1 cellular context compared by ENCODE assay signal in the genomic region with DNA sequence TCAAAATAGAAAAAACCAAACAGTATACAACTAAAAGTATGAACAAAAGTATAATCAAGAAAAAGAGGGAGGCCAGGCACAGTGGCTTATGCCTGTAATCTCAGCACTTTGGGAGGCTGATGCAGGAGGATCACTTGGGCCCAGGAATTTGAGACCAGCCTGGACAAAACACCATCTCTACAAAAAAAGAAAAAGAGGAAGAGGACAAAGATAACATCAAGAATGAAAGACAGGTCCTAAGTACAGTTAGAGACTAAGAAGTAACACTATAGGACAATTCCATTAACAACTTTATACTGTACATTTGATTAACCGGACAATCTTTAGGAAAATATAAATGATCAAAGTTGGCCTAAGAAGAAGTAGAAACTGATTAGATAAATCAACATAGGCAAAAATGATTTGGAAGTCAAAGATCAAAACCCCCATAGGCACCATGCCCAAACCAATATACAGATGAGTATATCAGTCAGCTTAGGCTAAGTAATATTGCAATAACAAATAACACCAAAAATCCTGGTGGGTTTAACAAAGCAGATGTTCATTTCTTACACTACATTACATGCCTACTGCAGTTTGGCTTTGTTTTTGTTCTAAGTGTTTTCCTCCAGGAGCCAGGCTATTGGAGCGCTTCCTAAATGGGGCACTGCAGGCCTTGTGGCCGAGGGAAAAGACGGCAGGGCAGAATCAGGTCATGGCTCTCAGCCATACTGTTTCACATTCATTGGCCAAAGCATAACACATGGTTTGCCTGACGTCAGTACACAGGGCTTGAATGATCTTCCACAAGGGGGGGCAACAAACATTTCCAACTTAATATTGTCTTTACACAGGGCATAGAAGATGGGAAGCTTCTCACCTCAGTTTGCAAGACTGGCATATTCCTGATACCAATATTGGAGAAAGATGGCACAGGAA.
TF ChIP-seq lines count a peak whose summit lies in the region.

No MANE protein-coding gene starts in this region.

TF ChIP-seq in K562, 482 proteins besides CTCF, POLR2A, EP300 and RAD21 (continued from another document):
- TF ChIP-seq, protein P1, sequence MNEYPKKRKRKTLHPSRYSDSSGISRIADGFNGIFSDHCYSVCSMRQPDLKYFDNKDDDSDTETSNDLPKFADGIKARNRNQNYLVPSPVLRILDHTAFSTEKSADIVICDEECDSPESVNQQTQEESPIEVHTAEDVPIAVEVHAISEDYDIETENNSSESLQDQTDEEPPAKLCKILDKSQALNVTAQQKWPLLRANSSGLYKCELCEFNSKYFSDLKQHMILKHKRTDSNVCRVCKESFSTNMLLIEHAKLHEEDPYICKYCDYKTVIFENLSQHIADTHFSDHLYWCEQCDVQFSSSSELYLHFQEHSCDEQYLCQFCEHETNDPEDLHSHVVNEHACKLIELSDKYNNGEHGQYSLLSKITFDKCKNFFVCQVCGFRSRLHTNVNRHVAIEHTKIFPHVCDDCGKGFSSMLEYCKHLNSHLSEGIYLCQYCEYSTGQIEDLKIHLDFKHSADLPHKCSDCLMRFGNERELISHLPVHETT (CRISPR knock-in tag; conservative IDR thresholded peaks at IDR 0.05 in 1 of 2, IDR thresholded peaks at IDR 0.05 in 1 of 2), result no peak
- TF ChIP-seq, protein P2, sequence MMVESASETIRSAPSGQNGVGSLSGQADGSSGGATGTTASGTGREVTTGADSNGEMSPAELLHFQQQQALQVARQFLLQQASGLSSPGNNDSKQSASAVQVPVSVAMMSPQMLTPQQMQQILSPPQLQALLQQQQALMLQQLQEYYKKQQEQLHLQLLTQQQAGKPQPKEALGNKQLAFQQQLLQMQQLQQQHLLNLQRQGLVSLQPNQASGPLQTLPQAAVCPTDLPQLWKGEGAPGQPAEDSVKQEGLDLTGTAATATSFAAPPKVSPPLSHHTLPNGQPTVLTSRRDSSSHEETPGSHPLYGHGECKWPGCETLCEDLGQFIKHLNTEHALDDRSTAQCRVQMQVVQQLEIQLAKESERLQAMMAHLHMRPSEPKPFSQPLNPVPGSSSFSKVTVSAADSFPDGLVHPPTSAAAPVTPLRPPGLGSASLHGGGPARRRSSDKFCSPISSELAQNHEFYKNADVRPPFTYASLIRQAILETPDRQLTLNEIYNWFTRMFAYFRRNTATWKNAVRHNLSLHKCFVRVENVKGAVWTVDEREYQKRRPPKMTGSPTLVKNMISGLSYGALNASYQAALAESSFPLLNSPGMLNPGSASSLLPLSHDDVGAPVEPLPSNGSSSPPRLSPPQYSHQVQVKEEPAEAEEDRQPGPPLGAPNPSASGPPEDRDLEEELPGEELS (CRISPR knock-in tag; IDR thresholded peaks at IDR 0.05; ENCODE audit: borderline replicate concordance), result no peak
- no peak for TF ChIP-seq U2AF2 (optimal IDR thresholded peaks at IDR 0.05; ENCODE audit: low read depth, low read length)
- peak; percentile 75 for TF ChIP-seq MEIS2 (IDR thresholded peaks at IDR 0.05; ENCODE audit: partially characterized antibody)
- TF ChIP-seq CBX1 (IDR thresholded peaks at IDR 0.05; ENCODE audit: low read depth), result no peak
- peak; percentile 31; the same call in 1 of the 2 replicates for TF ChIP-seq NFIC (IDR thresholded peaks at IDR 0.05)
- no peak for TF ChIP-seq BCOR (IDR thresholded peaks at IDR 0.05)
- no peak for TF ChIP-seq GATAD2B (IDR thresholded peaks at IDR 0.05; ENCODE audit: borderline replicate concordance)
- TF ChIP-seq, protein P3, sequence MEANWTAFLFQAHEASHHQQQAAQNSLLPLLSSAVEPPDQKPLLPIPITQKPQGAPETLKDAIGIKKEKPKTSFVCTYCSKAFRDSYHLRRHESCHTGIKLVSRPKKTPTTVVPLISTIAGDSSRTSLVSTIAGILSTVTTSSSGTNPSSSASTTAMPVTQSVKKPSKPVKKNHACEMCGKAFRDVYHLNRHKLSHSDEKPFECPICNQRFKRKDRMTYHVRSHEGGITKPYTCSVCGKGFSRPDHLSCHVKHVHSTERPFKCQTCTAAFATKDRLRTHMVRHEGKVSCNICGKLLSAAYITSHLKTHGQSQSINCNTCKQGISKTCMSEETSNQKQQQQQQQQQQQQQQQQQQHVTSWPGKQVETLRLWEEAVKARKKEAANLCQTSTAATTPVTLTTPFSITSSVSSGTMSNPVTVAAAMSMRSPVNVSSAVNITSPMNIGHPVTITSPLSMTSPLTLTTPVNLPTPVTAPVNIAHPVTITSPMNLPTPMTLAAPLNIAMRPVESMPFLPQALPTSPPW (CRISPR knock-in tag; IDR thresholded peaks at IDR 0.05), result no peak
- TF ChIP-seq SNIP1 (IDR thresholded peaks at IDR 0.05; ENCODE audit: low read depth), result no peak
- no peak for TF ChIP-seq MYC (IDR thresholded peaks at IDR 0.05; ENCODE audit: low read depth, low read length)
- TF ChIP-seq MYC (CRISPR knock-in tag; IDR thresholded peaks at IDR 0.05; ENCODE audit: borderline replicate concordance, low read depth), result no peak
- no peak for TF ChIP-seq PTRF (tag; IDR thresholded peaks at IDR 0.05)
- TF ChIP-seq RBM25 (IDR thresholded peaks at IDR 0.05; ENCODE audit: low read depth, low read length, severe bottlenecking), result peak; percentile 5
- 0 out of 4 replicates have a peak, but pooled peaks of 1 of the 2 experiments have one; percentile 9 for TF ChIP-seq RCOR1 (IDR thresholded peaks at IDR 0.05; ENCODE audit: borderline replicate concordance in 1 of 2, low read depth in 2 of 2, low read length in 2 of 2)
- no peak for TF ChIP-seq ARNT (IDR thresholded peaks at IDR 0.05)
- TF ChIP-seq, protein P4, sequence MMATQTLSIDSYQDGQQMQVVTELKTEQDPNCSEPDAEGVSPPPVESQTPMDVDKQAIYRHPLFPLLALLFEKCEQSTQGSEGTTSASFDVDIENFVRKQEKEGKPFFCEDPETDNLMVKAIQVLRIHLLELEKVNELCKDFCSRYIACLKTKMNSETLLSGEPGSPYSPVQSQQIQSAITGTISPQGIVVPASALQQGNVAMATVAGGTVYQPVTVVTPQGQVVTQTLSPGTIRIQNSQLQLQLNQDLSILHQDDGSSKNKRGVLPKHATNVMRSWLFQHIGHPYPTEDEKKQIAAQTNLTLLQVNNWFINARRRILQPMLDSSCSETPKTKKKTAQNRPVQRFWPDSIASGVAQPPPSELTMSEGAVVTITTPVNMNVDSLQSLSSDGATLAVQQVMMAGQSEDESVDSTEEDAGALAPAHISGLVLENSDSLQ (IDR thresholded peaks at IDR 0.05), result peak; percentile 64
- no peak for TF ChIP-seq NFIX (CRISPR knock-in tag; IDR thresholded peaks at IDR 0.05; ENCODE audit: low read depth)
- no peak for TF ChIP-seq ZNF75A (CRISPR knock-in tag; IDR thresholded peaks at IDR 0.05)
- TF ChIP-seq KAT8 (IDR thresholded peaks at IDR 0.05; ENCODE audit: low read depth), result no peak
- TF ChIP-seq RAD51 (IDR thresholded peaks at IDR 0.05; ENCODE audit: borderline replicate concordance, low read depth), result peak; percentile 26; the same call in 1 of the 2 replicates
- TF ChIP-seq NCOA1 (IDR thresholded peaks at IDR 0.05; ENCODE audit: low read depth), result no peak
- TF ChIP-seq ZNF76 (CRISPR knock-in tag; IDR thresholded peaks at IDR 0.05; ENCODE audit: borderline replicate concordance), result no peak
- no peak for TF ChIP-seq ATF1 (CRISPR knock-in tag; IDR thresholded peaks at IDR 0.05)
- TF ChIP-seq ATF1 (tag; IDR thresholded peaks at IDR 0.05), result peak; percentile 65
- TF ChIP-seq SRF (CRISPR knock-in tag; IDR thresholded peaks at IDR 0.05), result no peak
- TF ChIP-seq ZNF212 (CRISPR knock-in tag; IDR thresholded peaks at IDR 0.05), result no peak
- TF ChIP-seq, protein P5, sequence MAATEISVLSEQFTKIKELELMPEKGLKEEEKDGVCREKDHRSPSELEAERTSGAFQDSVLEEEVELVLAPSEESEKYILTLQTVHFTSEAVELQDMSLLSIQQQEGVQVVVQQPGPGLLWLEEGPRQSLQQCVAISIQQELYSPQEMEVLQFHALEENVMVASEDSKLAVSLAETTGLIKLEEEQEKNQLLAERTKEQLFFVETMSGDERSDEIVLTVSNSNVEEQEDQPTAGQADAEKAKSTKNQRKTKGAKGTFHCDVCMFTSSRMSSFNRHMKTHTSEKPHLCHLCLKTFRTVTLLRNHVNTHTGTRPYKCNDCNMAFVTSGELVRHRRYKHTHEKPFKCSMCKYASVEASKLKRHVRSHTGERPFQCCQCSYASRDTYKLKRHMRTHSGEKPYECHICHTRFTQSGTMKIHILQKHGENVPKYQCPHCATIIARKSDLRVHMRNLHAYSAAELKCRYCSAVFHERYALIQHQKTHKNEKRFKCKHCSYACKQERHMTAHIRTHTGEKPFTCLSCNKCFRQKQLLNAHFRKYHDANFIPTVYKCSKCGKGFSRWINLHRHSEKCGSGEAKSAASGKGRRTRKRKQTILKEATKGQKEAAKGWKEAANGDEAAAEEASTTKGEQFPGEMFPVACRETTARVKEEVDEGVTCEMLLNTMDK (IDR thresholded peaks at IDR 0.05; ENCODE audit: borderline replicate concordance, insufficient read depth, low read depth, low read length, poor library complexity, severe bottlenecking), result peak; percentile 25
- TF ChIP-seq RBM22 (IDR thresholded peaks at IDR 0.05; ENCODE audit: low read depth, low read length, poor library complexity, severe bottlenecking), result no peak
